In the genomic region with DNA sequence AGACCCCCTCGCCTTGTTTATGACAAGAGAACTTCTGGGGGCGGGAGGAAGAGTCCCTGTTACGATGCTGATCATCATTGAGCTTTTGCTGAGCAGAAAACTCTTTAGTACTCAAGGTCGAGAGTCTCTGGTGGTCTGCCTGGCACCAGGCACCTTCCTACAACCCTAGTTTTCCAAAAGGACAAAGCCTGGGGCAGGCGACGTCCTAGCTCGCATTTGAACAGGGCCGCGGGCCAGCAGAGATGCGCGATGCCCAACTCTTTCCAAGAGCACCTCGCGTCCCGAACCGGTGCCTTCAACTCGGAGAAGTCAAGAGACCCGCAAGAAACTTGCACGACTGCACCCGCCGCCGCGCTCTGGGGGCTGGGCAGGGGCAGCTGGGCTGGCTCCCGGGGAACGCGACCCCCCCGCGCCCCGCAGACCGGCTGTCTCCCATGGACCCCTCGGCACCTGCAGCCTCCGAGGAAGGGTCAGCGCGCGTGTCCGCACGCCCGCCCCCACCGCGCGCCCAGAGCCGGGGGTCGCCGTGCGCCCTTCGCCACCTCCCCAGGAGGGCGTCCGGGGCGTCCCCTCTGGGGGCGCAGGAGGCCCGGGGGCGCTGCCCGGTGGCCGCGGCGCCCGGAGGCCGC, we compare ENCODE assay signal across 1 cellular context.
A peak's percentile ranks its signal among the peaks of the same experiment; 100 is the strongest.
TF ChIP-seq lines count a peak whose summit lies in the region.

No MANE protein-coding gene starts in this region.

TF ChIP-seq in K562, 482 proteins besides CTCF, POLR2A, EP300 and RAD21 (continued from another document and continues in another):
- TF ChIP-seq POLR2G (IDR thresholded peaks at IDR 0.05; ENCODE audit: low read depth, low read length) (peak; percentile 78; the same call in 1 of the 2 replicates), DDX20 (tag; IDR thresholded peaks at IDR 0.05; ENCODE audit: low read depth) (no peak), KDM5B (IDR thresholded peaks at IDR 0.05; ENCODE audit: insufficient replicate concordance, low read depth, low read length) (peak; percentile 68), ZNF780A (CRISPR knock-in tag; IDR thresholded peaks at IDR 0.05) (no peak), ZBTB8A (IDR thresholded peaks at IDR 0.05; ENCODE audit: partially characterized antibody) (no peak), NFIX (CRISPR knock-in tag; IDR thresholded peaks at IDR 0.05; ENCODE audit: low read depth) (no peak), GABPB1 (CRISPR knock-in tag; IDR thresholded peaks at IDR 0.05) (no peak), PHF8 (IDR thresholded peaks at IDR 0.05; ENCODE audit: borderline replicate concordance, low read length) (0 out of 2 replicates have a peak, but pooled peaks have one; percentile 58), ZNF707 (CRISPR knock-in tag; conservative IDR thresholded peaks at IDR 0.05) (no peak), GATAD2B (IDR thresholded peaks at IDR 0.05; ENCODE audit: borderline replicate concordance) (peak; percentile 62; the same call in 1 of the 2 replicates), SOX6 (IDR thresholded peaks at IDR 0.05) (no peak), POLR3G (IDR thresholded peaks at IDR 0.05; ENCODE audit: extremely low read depth, insufficient read length, insufficient replicate concordance) (no peak), MEIS2 (IDR thresholded peaks at IDR 0.05; ENCODE audit: partially characterized antibody) (no peak), TAF15 (IDR thresholded peaks at IDR 0.05; ENCODE audit: low read depth, low read length) (no peak), RBFOX2 (IDR thresholded peaks at IDR 0.05; ENCODE audit: low read depth, low read length) (peak; percentile 34; the same call in 1 of the 2 replicates), ZNF324 (CRISPR knock-in tag; IDR thresholded peaks at IDR 0.05) (no peak), RBM34 (IDR thresholded peaks at IDR 0.05; ENCODE audit: borderline replicate concordance, insufficient read depth, low read length) (no peak), TARDBP (IDR thresholded peaks at IDR 0.05) (no peak), L3MBTL2 (IDR thresholded peaks at IDR 0.05) (peak; percentile 53; the same call in 1 of the 2 replicates), ZNF436 (CRISPR knock-in tag; IDR thresholded peaks at IDR 0.05) (no peak), ZKSCAN8 (CRISPR knock-in tag; IDR thresholded peaks at IDR 0.05) (no peak), HMG20B (CRISPR knock-in tag; IDR thresholded peaks at IDR 0.05) (no peak), SUPT5H (IDR thresholded peaks at IDR 0.05) (no peak), COPS2 (conservative IDR thresholded peaks at IDR 0.05) (no peak), ATF1 (CRISPR knock-in tag; IDR thresholded peaks at IDR 0.05) (no peak), ATF1 (tag; IDR thresholded peaks at IDR 0.05) (no peak), ZNF695 (CRISPR knock-in tag; IDR thresholded peaks at IDR 0.05) (no peak), ZNF212 (CRISPR knock-in tag; IDR thresholded peaks at IDR 0.05) (no peak), ZFX (CRISPR knock-in tag; IDR thresholded peaks at IDR 0.05) (peak; percentile 34), TAF9B (IDR thresholded peaks at IDR 0.05; ENCODE audit: partially characterized antibody) (no peak), NONO (IDR thresholded peaks at IDR 0.05; ENCODE audit: low read depth in 2 of 2, low read length in 1 of 2) (peak; percentile 37 to 50; a peak in 1 of 4 replicates), ESRRB (CRISPR knock-in tag; IDR thresholded peaks at IDR 0.05; ENCODE audit: borderline replicate concordance) (no peak), CHCHD3 (CRISPR knock-in tag; IDR thresholded peaks at IDR 0.05) (no peak), SIN3A (IDR thresholded peaks at IDR 0.05; ENCODE audit: borderline replicate concordance in 2 of 2, control insufficient read depth in 1 of 2, low read depth in 2 of 2, low read length in 2 of 2) (0 out of 4 replicates have a peak, but pooled peaks of 1 of the 2 experiments have one; percentile 14), PHF21A (IDR thresholded peaks at IDR 0.05; ENCODE audit: borderline replicate concordance, low read depth) (no peak), MCM3 (IDR thresholded peaks at IDR 0.05) (no peak), MCM5 (IDR thresholded peaks at IDR 0.05; ENCODE audit: low read depth) (no peak), NFXL1 (CRISPR knock-in tag; IDR thresholded peaks at IDR 0.05) (no peak), ZNF431 (CRISPR knock-in tag; IDR thresholded peaks at IDR 0.05) (0 out of 2 replicates have a peak, but pooled peaks have one; percentile 39), ZBTB7A (IDR thresholded peaks at IDR 0.05; ENCODE audit: borderline replicate concordance, control insufficient read depth, low read depth, low read length) (peak; percentile 59; the same call in 1 of the 2 replicates)
- TF ChIP-seq, protein P1, sequence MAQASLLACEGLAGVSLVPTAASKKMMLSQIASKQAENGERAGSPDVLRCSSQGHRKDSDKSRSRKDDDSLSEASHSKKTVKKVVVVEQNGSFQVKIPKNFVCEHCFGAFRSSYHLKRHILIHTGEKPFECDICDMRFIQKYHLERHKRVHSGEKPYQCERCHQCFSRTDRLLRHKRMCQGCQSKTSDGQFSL (CRISPR knock-in tag; IDR thresholded peaks at IDR 0.05): 0 out of 2 replicates have a peak, but pooled peaks have one; percentile 9
- TF ChIP-seq, protein P1 (tag; IDR thresholded peaks at IDR 0.05): no peak
- TF ChIP-seq, protein P2, sequence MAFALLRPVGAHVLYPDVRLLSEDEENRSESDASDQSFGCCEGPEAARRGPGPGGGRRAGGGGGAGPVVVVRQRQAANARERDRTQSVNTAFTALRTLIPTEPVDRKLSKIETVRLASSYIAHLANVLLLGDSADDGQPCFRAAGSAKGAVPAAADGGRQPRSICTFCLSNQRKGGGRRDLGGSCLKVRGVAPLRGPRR (CRISPR knock-in tag; IDR thresholded peaks at IDR 0.05): no peak
- TF ChIP-seq, protein P3, sequence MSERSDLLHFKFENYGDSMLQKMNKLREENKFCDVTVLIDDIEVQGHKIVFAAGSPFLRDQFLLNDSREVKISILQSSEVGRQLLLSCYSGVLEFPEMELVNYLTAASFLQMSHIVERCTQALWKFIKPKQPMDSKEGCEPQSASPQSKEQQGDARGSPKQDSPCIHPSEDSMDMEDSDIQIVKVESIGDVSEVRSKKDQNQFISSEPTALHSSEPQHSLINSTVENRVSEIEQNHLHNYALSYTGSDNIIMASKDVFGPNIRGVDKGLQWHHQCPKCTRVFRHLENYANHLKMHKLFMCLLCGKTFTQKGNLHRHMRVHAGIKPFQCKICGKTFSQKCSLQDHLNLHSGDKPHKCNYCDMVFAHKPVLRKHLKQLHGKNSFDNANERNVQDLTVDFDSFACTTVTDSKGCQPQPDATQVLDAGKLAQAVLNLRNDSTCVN (CRISPR knock-in tag; IDR thresholded peaks at IDR 0.05): no peak
- TF ChIP-seq, protein P4, sequence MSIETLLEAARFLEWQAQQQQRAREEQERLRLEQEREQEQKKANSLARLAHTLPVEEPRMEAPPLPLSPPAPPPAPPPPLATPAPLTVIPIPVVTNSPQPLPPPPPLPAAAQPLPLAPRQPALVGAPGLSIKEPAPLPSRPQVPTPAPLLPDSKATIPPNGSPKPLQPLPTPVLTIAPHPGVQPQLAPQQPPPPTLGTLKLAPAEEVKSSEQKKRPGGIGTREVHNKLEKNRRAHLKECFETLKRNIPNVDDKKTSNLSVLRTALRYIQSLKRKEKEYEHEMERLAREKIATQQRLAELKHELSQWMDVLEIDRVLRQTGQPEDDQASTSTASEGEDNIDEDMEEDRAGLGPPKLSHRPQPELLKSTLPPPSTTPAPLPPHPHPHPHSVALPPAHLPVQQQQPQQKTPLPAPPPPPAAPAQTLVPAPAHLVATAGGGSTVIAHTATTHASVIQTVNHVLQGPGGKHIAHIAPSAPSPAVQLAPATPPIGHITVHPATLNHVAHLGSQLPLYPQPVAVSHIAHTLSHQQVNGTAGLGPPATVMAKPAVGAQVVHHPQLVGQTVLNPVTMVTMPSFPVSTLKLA (conservative IDR thresholded peaks at IDR 0.05): no peak
- TF ChIP-seq, protein P5, sequence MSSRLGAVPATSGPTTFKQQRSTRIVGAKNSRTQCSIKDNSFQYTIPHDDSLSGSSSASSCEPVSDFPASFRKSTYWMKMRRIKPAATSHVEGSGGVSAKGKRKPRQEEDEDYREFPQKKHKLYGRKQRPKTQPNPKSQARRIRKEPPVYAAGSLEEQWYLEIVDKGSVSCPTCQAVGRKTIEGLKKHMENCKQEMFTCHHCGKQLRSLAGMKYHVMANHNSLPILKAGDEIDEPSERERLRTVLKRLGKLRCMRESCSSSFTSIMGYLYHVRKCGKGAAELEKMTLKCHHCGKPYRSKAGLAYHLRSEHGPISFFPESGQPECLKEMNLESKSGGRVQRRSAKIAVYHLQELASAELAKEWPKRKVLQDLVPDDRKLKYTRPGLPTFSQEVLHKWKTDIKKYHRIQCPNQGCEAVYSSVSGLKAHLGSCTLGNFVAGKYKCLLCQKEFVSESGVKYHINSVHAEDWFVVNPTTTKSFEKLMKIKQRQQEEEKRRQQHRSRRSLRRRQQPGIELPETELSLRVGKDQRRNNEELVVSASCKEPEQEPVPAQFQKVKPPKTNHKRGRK (tag; IDR thresholded peaks at IDR 0.05): no peak
- TF ChIP-seq, protein P6, sequence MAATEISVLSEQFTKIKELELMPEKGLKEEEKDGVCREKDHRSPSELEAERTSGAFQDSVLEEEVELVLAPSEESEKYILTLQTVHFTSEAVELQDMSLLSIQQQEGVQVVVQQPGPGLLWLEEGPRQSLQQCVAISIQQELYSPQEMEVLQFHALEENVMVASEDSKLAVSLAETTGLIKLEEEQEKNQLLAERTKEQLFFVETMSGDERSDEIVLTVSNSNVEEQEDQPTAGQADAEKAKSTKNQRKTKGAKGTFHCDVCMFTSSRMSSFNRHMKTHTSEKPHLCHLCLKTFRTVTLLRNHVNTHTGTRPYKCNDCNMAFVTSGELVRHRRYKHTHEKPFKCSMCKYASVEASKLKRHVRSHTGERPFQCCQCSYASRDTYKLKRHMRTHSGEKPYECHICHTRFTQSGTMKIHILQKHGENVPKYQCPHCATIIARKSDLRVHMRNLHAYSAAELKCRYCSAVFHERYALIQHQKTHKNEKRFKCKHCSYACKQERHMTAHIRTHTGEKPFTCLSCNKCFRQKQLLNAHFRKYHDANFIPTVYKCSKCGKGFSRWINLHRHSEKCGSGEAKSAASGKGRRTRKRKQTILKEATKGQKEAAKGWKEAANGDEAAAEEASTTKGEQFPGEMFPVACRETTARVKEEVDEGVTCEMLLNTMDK (IDR thresholded peaks at IDR 0.05; ENCODE audit: borderline replicate concordance, insufficient read depth, low read depth, low read length, poor library complexity, severe bottlenecking): no peak
- TF ChIP-seq, protein P7, sequence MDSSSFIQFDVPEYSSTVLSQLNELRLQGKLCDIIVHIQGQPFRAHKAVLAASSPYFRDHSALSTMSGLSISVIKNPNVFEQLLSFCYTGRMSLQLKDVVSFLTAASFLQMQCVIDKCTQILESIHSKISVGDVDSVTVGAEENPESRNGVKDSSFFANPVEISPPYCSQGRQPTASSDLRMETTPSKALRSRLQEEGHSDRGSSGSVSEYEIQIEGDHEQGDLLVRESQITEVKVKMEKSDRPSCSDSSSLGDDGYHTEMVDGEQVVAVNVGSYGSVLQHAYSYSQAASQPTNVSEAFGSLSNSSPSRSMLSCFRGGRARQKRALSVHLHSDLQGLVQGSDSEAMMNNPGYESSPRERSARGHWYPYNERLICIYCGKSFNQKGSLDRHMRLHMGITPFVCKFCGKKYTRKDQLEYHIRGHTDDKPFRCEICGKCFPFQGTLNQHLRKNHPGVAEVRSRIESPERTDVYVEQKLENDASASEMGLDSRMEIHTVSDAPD (CRISPR knock-in tag; IDR thresholded peaks at IDR 0.05): no peak
- TF ChIP-seq, protein P8, sequence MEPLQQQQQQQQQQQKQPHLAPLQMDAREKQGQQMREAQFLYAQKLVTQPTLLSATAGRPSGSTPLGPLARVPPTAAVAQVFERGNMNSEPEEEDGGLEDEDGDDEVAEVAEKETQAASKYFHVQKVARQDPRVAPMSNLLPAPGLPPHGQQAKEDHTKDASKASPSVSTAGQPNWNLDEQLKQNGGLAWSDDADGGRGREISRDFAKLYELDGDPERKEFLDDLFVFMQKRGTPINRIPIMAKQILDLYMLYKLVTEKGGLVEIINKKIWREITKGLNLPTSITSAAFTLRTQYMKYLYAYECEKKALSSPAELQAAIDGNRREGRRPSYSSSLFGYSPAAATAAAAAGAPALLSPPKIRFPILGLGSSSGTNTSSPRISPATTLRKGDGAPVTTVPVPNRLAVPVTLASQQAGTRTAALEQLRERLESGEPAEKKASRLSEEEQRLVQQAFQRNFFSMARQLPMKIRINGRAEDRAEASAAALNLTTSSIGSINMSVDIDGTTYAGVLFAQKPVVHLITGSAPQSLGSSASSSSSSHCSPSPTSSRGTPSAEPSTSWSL (CRISPR knock-in tag; IDR thresholded peaks at IDR 0.05; ENCODE audit: borderline replicate concordance): no peak
- TF ChIP-seq, protein P9, sequence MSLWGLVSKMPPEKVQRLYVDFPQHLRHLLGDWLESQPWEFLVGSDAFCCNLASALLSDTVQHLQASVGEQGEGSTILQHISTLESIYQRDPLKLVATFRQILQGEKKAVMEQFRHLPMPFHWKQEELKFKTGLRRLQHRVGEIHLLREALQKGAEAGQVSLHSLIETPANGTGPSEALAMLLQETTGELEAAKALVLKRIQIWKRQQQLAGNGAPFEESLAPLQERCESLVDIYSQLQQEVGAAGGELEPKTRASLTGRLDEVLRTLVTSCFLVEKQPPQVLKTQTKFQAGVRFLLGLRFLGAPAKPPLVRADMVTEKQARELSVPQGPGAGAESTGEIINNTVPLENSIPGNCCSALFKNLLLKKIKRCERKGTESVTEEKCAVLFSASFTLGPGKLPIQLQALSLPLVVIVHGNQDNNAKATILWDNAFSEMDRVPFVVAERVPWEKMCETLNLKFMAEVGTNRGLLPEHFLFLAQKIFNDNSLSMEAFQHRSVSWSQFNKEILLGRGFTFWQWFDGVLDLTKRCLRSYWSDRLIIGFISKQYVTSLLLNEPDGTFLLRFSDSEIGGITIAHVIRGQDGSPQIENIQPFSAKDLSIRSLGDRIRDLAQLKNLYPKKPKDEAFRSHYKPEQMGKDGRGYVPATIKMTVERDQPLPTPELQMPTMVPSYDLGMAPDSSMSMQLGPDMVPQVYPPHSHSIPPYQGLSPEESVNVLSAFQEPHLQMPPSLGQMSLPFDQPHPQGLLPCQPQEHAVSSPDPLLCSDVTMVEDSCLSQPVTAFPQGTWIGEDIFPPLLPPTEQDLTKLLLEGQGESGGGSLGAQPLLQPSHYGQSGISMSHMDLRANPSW (CRISPR knock-in tag; IDR thresholded peaks at IDR 0.05): no peak
- TF ChIP-seq, protein P10, sequence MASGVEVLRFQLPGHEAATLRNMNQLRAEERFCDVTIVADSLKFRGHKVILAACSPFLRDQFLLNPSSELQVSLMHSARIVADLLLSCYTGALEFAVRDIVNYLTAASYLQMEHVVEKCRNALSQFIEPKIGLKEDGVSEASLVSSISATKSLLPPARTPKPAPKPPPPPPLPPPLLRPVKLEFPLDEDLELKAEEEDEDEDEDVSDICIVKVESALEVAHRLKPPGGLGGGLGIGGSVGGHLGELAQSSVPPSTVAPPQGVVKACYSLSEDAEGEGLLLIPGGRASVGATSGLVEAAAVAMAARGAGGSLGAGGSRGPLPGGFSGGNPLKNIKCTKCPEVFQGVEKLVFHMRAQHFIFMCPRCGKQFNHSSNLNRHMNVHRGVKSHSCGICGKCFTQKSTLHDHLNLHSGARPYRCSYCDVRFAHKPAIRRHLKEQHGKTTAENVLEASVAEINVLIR (CRISPR knock-in tag; IDR thresholded peaks at IDR 0.05): no peak
- TF ChIP-seq, protein P11, sequence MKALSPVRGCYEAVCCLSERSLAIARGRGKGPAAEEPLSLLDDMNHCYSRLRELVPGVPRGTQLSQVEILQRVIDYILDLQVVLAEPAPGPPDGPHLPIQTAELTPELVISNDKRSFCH (CRISPR knock-in tag; IDR thresholded peaks at IDR 0.05): no peak
- TF ChIP-seq, protein P11 (tag; IDR thresholded peaks at IDR 0.05): no peak
